In genomic region chr16:17023606-17024005, GRCh38 we compare ENCODE assay signal across 1 cellular context.
TF ChIP-seq lines count a peak whose summit lies in the region.

No MANE protein-coding gene starts in this region.

TF ChIP-seq in GM12878, 131 proteins besides CTCF, POLR2A, EP300 and RAD21 (continued from another document):
- TF ChIP-seq CEBPZ (IDR thresholded peaks at IDR 0.05; ENCODE audit: low read depth, low read length) (no peak), SMARCA5 (IDR thresholded peaks at IDR 0.05) (peak; percentile 29; the same call in 1 of the 2 replicates), TCF3 (IDR thresholded peaks at IDR 0.05; ENCODE audit: borderline replicate concordance, insufficient read depth, low read depth, low read length) (no peak), MXI1 (IDR thresholded peaks at IDR 0.05; ENCODE audit: low read depth, low read length) (no peak), BACH1 (IDR thresholded peaks at IDR 0.05; ENCODE audit: borderline replicate concordance) (no peak), CREB1 (IDR thresholded peaks at IDR 0.05; ENCODE audit: low read depth) (no peak)
